ENCODE assay signal across 8 cellular contexts in genomic region chr3:177337548-177338331, GRCh38.
DNase-seq lines count a peak whose midpoint lies in the region; ATAC-seq and TF ChIP-seq lines count a peak whose summit lies in the region.

No MANE protein-coding gene starts in this region.

- CTCF ChIA-PET in CD8-positive, alpha-beta memory T cell (lab: Charles Lee) = interaction anchor here (1.8 kb wide), 1 partner anchor 22 kb away, joined by 4 read pairs; no protein-coding TSS in a partner anchor

- H3K4me3 Mint-ChIP-seq in CD8-positive, alpha-beta memory T cell = peak overlapping the region in 1 of 7 donors; percentile 1
- H3K4me3 Mint-ChIP-seq in activated T-helper 1 cell treated with anti-CD3 and anti-CD28 coated beads, Interleukin-12 subunit alpha, Interleukin-12 subunit beta, Interleukin-2, Interleukin-4 antibody, amounts not matched to agents 30 ng/mL and 10 ng/mL and 1 ng/mL, durations not matched to agents 14 hours and 24 hours and 36 hours = peak overlapping the region; percentile 51
- H3K4me3 Mint-ChIP-seq in neural progenitor cell = no peak overlapping the region

- H3K27ac Mint-ChIP-seq in CD8-positive, alpha-beta memory T cell = peak overlapping the region in 7 of 8 donors; percentile 9 to 79 (median 52)
- peak overlapping the region; percentile 95 for H3K27ac Mint-ChIP-seq in activated T-helper 1 cell treated with anti-CD3 and anti-CD28 coated beads, Interleukin-12 subunit alpha, Interleukin-12 subunit beta, Interleukin-2, Interleukin-4 antibody, amounts not matched to agents 30 ng/mL and 10 ng/mL and 1 ng/mL, durations not matched to agents 14 hours and 24 hours and 36 hours
- H3K27ac Mint-ChIP-seq in neural progenitor cell = no peak overlapping the region

- no peak overlapping the region for H3K4me2 ChIP-seq in neural progenitor cell

- TF ChIP-seq CTCF in HL-60 (IDR thresholded peaks at IDR 0.05; ENCODE audit: insufficient read depth, low read length) = no peak
- TF ChIP-seq CTCF in neural progenitor cell (IDR thresholded peaks at IDR 0.05) = no peak

- H3K36me3 Mint-ChIP-seq in CD8-positive, alpha-beta memory T cell = no peaks in the 10 kb centered on the region
- peaks cover 7% of the 10 kb centered on the region for H3K36me3 Mint-ChIP-seq in activated T-helper 1 cell treated with anti-CD3 and anti-CD28 coated beads, Interleukin-12 subunit alpha, Interleukin-12 subunit beta, Interleukin-2, Interleukin-4 antibody, amounts not matched to agents 30 ng/mL and 10 ng/mL and 1 ng/mL, durations not matched to agents 14 hours and 24 hours and 36 hours (ENCODE audit: low read depth)
- no peaks in the 10 kb centered on the region for H3K36me3 Mint-ChIP-seq in neural progenitor cell

- DNase-seq in CD8-positive, alpha-beta memory T cell = peak in 4 of 5 donors; percentile 48 to 85 (median 52)
- no peak for DNase-seq in HL-60 (ENCODE audit: low read depth in 1 of 2, low spot score in 1 of 2)
- DNase-seq in activated T-helper 1 cell treated with anti-CD3 and anti-CD28 coated beads, Interleukin-12 subunit alpha, Interleukin-12 subunit beta, Interleukin-2, Interleukin-4 antibody, amounts not matched to agents 30 ng/mL and 10 ng/mL and 1 ng/mL, durations not matched to agents 14 hours and 24 hours and 36 hours (ENCODE audit: low spot score) = peak; percentile 66
- DNase-seq in neural progenitor cell (ENCODE audit: low spot score) = no peak
- DNase-seq in ACHN = no peak
- no peak for DNase-seq in HuH-7 (ENCODE audit: low spot score)
- no peak for DNase-seq in SW 1271 (lab: John Stamatoyannopoulos, UW)

- H3K36me3 ChIP-seq in CD8-positive, alpha-beta memory T cell (ENCODE audit: insufficient read depth, low read length) = no peaks in the 10 kb centered on the region
- no peaks in the 10 kb centered on the region for H3K36me3 ChIP-seq in neural progenitor cell

- H3K4me3 ChIP-seq in CD8-positive, alpha-beta memory T cell (ENCODE audit: low read length) = no peak overlapping the region
- H3K4me3 ChIP-seq in HL-60 (replicated peaks; ENCODE audit: insufficient read depth, low read length) (no peak overlapping the region), neural progenitor cell (no peak overlapping the region)

- H3K4me1 ChIP-seq in CD8-positive, alpha-beta memory T cell (ENCODE audit: insufficient read depth, low read length) = peaks cover 19% of the 10 kb centered on the region
- H3K4me1 ChIP-seq in neural progenitor cell = no peaks in the 10 kb centered on the region

- peaks cover 21 to 32% (median 32%) of the 10 kb centered on the region in 3 donors for H3K4me1 Mint-ChIP-seq in CD8-positive, alpha-beta memory T cell
- peaks cover 65% of the 10 kb centered on the region for H3K4me1 Mint-ChIP-seq in activated T-helper 1 cell treated with anti-CD3 and anti-CD28 coated beads, Interleukin-12 subunit alpha, Interleukin-12 subunit beta, Interleukin-2, Interleukin-4 antibody, amounts not matched to agents 30 ng/mL and 10 ng/mL and 1 ng/mL, durations not matched to agents 14 hours and 24 hours and 36 hours (ENCODE audit: low read depth)
- peaks cover 19% of the 10 kb centered on the region for H3K4me1 Mint-ChIP-seq in neural progenitor cell

- no peaks in the 10 kb centered on the region for H3K27me3 Mint-ChIP-seq in CD8-positive, alpha-beta memory T cell
- H3K27me3 Mint-ChIP-seq in activated T-helper 1 cell treated with anti-CD3 and anti-CD28 coated beads, Interleukin-12 subunit alpha, Interleukin-12 subunit beta, Interleukin-2, Interleukin-4 antibody, amounts not matched to agents 30 ng/mL and 10 ng/mL and 1 ng/mL, durations not matched to agents 14 hours and 24 hours and 36 hours (ENCODE audit: insufficient read depth) = peaks cover 8% of the 10 kb centered on the region
- peaks cover under 1% of the 10 kb centered on the region for H3K27me3 Mint-ChIP-seq in neural progenitor cell (ENCODE audit: insufficient read depth, low read depth)

- intact Hi-C loops in activated T-helper 1 cell treated with anti-CD3 and anti-CD28 coated beads, Interleukin-12 subunit alpha, Interleukin-12 subunit beta, Interleukin-2, Interleukin-4 antibody, amounts not matched to agents 30 ng/mL and 10 ng/mL and 1 ng/mL, durations not matched to agents 14 hours and 24 hours and 36 hours (cut with micrococcal nuclease) = loop anchor here (1.0 to 5.0 kb wide), 10 partner anchors 8 to 1809 kb away; no protein-coding TSS in a partner anchor

- no peaks in the 10 kb centered on the region for H3K9me3 Mint-ChIP-seq in CD8-positive, alpha-beta memory T cell
- H3K9me3 Mint-ChIP-seq in activated T-helper 1 cell treated with anti-CD3 and anti-CD28 coated beads, Interleukin-12 subunit alpha, Interleukin-12 subunit beta, Interleukin-2, Interleukin-4 antibody, amounts not matched to agents 30 ng/mL and 10 ng/mL and 1 ng/mL, durations not matched to agents 14 hours and 24 hours and 36 hours = no peaks in the 10 kb centered on the region
- H3K9me3 Mint-ChIP-seq in neural progenitor cell = no peaks in the 10 kb centered on the region

- ATAC-seq in GM21367 (IDR thresholded peaks at IDR 0.05; ENCODE audit: unreplicated experiment) = peak; percentile 86

- peak overlapping the region; percentile 18 for H2AFZ ChIP-seq in neural progenitor cell (replicated peaks)

- no peaks in the 10 kb centered on the region for H3K79me2 ChIP-seq in neural progenitor cell (ENCODE audit: low read depth)

- H3K27ac ChIP-seq in CD8-positive, alpha-beta memory T cell (ENCODE audit: low read depth, low read length) = no peak overlapping the region
- H3K27ac ChIP-seq in HL-60 (replicated peaks) (peak overlapping the region; percentile 55), neural progenitor cell (no peak overlapping the region)

- POLR2A ChIA-PET in CD8-positive, alpha-beta memory T cell (lab: Charles Lee) = interaction anchor here (0.5 to 0.6 kb wide), 2 partner anchors 8 to 408 kb away, joined by 3 read pairs; no protein-coding TSS in a partner anchor

- H3K9ac ChIP-seq in neural progenitor cell = no peak overlapping the region

- no peaks in the 10 kb centered on the region for H4K20me1 ChIP-seq in neural progenitor cell (ENCODE audit: low read depth)

- H3K9me3 ChIP-seq in CD8-positive, alpha-beta memory T cell (ENCODE audit: low read length) = no peaks in the 10 kb centered on the region
- H3K9me3 ChIP-seq in neural progenitor cell (ENCODE audit: low read depth) = no peaks in the 10 kb centered on the region

- in situ Hi-C loops in ACHN (cut with HindIII; ENCODE audit: low pct_ligation_motif_present, low pct_unique_long_range_greater_than_20kb, low sequenced_read_pairs) = no loop called here

- no peaks in the 10 kb centered on the region for H3F3A ChIP-seq in neural progenitor cell (ENCODE audit: low read depth)

- no peaks in the 10 kb centered on the region for H3K27me3 ChIP-seq in CD8-positive, alpha-beta memory T cell (ENCODE audit: insufficient read depth, low read length, poor library complexity, severe bottlenecking)
- H3K27me3 ChIP-seq in HL-60 (ENCODE audit: insufficient read depth, poor library complexity, severe bottlenecking) = no peaks in the 10 kb centered on the region
- no peaks in the 10 kb centered on the region for H3K27me3 ChIP-seq in neural progenitor cell

Comparison
In these comparisons a context has a peak if more than half of its experiments do, and no peak if none do; other contexts are left out.
1. DNase-seq: peak in CD8-positive, alpha-beta memory T cell (4 of 5) and activated T-helper 1 cell treated with anti-CD3 and anti-CD28 coated beads, Interleukin-12 subunit alpha, Interleukin-12 subunit beta, Interleukin-2, Interleukin-4 antibody, amounts not matched to agents 30 ng/mL and 10 ng/mL and 1 ng/mL, durations not matched to agents 14 hours and 24 hours and 36 hours (single experiment); none in HL-60 (0 of 2), neural progenitor cell (single experiment), ACHN (single experiment), HuH-7 (single experiment) and SW 1271 (0 of 2).